Comparison of ENCODE assay signal across 11 cellular contexts in the genomic region with DNA sequence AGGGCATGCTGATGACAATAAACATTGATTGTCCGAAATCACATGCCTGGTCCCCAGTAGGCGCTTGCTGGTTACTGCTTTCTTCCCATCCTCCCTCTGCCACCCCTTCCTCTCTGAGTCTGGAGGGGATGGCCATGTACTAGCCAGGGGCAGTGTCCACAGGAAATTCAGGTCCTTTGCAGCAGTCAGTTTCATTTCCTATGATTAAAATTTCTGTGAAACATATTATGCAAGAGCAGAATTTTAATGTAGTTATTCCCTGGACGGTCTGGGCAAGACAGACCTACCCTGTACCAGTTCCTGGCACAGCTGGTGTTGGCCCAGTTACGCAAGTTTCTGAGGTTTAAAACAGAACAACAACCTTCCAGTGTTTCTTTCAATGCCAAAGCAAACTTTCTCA. TPM values are rescaled to one million over a fixed set of nuclear protein-coding genes. Genes with fewer than 3 reads are reported as not detected.
DNase-seq lines count a peak whose midpoint lies in the region; ATAC-seq, FAIRE-seq and TF ChIP-seq lines count a peak whose summit lies in the region.
"Had no signal": no experiment of that assay in that cellular context is flagged by ENCODE, and none has a peak within 500 bp of the region (broad histone marks: within the 10 kb centered on the region; RNA-seq: fewer than 3 reads in every experiment).

No MANE protein-coding gene starts in this region.

- no peaks in the 10 kb centered on the region for H3K36me3 ChIP-seq in heart right ventricle
- H3K36me3 ChIP-seq in prostate gland: no peaks in the 10 kb centered on the region
- H3K36me3 ChIP-seq in mesenchymal stem cell (ENCODE audit: control insufficient read depth in 1 of 2, insufficient read depth in 2 of 2, low read depth in 1 of 2, low read length in 2 of 2): no peaks in the 10 kb centered on the region

- H3K4me3 ChIP-seq in heart right ventricle (peak overlapping the region in 1 of 10 donors; percentile 22), prostate gland (no peak overlapping the region), mesenchymal stem cell (ENCODE audit: insufficient read depth in 1 of 2, low read depth in 1 of 2, low read length in 2 of 2) (no peak overlapping the region)

- peak; percentile 34 to 65 (median 46) for ATAC-seq in heart right ventricle

- H3K9me3 Mint-ChIP-seq in immature natural killer cell: no peaks in the 10 kb centered on the region

- H2BK15ac ChIP-seq in mesenchymal stem cell (ENCODE audit: low read depth, poor library complexity, severe bottlenecking): no peak overlapping the region

- intact Hi-C loops in heart right ventricle (cut with DNase I) (no loop called here), prostate gland (cut with DNase I) (no loop called here)

- peak; percentile 33 for DNase-seq in GF-D8 (lab: John Stamatoyannopoulos, UW)
- peak; percentile 85 for DNase-seq in amniotic epithelial cell (ENCODE audit: low read depth)
- DNase-seq in heart right ventricle: no peak
- DNase-seq in prostate gland (ENCODE audit: low spot score): peak; percentile 77
- no peak for DNase-seq in immature natural killer cell
- no peak for DNase-seq in inferior parietal cortex (ENCODE audit: extremely low spot score)
- no peak for DNase-seq in mesenchymal stem cell
- DNase-seq in D721Med (ENCODE audit: insufficient read length, low spot score): no peak
- DNase-seq: activated T-cell treated with anti-CD3 and anti-CD28 coated beads, Interleukin-2, amount 50 U/mL, for 1 hour; GDM1; stimulated activated naive CD4-positive, alpha-beta T cell treated with Interleukin-2 at 50 U/mL for 16 hours had no signal

- H2AFZ ChIP-seq in mesenchymal stem cell (ENCODE audit: low read depth, low read length): no peak overlapping the region

- no peak overlapping the region for H2BK5ac ChIP-seq in mesenchymal stem cell (ENCODE audit: low read depth, low read length, poor library complexity, severe bottlenecking)

- H3K79me1 ChIP-seq in mesenchymal stem cell (replicated peaks; ENCODE audit: low read length, poor library complexity, severe bottlenecking): no peaks in the 10 kb centered on the region

- H3K4ac ChIP-seq in mesenchymal stem cell (ENCODE audit: low read depth in 1 of 2, low read length in 2 of 2): no peak overlapping the region

- TF ChIP-seq POLR2A in prostate gland (IDR thresholded peaks at IDR 0.05): no peak

- peaks cover 17 to 18% of the 10 kb centered on the region in 2 donors for H3K4me1 Mint-ChIP-seq in immature natural killer cell

- WGBS in heart right ventricle, 2 donors: 67 to 77% methylated on average over 4 of the region's 4 CpGs
- WGBS in prostate gland: 68% methylated on average over 4 of the region's 4 CpGs
- 92% methylated on average over 4 of the region's 4 CpGs for WGBS in mesenchymal stem cell

- FAIRE-seq in D721Med (lab: Jason Lieb, UNC): no peak

- H4K8ac ChIP-seq in mesenchymal stem cell (ENCODE audit: low read length): no peak overlapping the region

- H3K27ac ChIP-seq in heart right ventricle (peak overlapping the region in 4 of 10 donors; percentile 26 to 94 (median 36)), prostate gland (no peak overlapping the region), mesenchymal stem cell (ENCODE audit: low read length, poor library complexity, severe bottlenecking) (no peak overlapping the region)

- H3K27ac Mint-ChIP-seq in immature natural killer cell: no peak overlapping the region

- H3K27me3 Mint-ChIP-seq in immature natural killer cell (ENCODE audit: low read depth in 3 of 3): peaks cover 2 to 9% (median 3%) of the 10 kb centered on the region in 3 donors

- no peak overlapping the region for H3K4me2 ChIP-seq in mesenchymal stem cell (ENCODE audit: low read length, poor library complexity, severe bottlenecking)

- no peak overlapping the region for H2BK120ac ChIP-seq in mesenchymal stem cell (ENCODE audit: low read depth, low read length)

- H4K91ac ChIP-seq in mesenchymal stem cell (ENCODE audit: low read length): no peak overlapping the region

- no peak overlapping the region for H3K9ac ChIP-seq in mesenchymal stem cell (ENCODE audit: low read length)

- H3K27me3 ChIP-seq in heart right ventricle (peaks cover 0 to 5% (median 0%) of the 10 kb centered on the region in 7 donors), prostate gland (replicated peaks; ENCODE audit: insufficient read depth) (no peaks in the 10 kb centered on the region), mesenchymal stem cell (ENCODE audit: control insufficient read depth in 1 of 2, insufficient read depth in 1 of 2, low read length in 2 of 2) (no peaks in the 10 kb centered on the region)

- no peaks in the 10 kb centered on the region for H3K9me3 ChIP-seq in heart right ventricle
- H3K9me3 ChIP-seq in prostate gland: no peaks in the 10 kb centered on the region
- no peaks in the 10 kb centered on the region for H3K9me3 ChIP-seq in mesenchymal stem cell (ENCODE audit: control insufficient read depth, low read length)

- H3K23ac ChIP-seq in mesenchymal stem cell (ENCODE audit: low read length in 2 of 2): no peak overlapping the region

- H3K18ac ChIP-seq in mesenchymal stem cell (ENCODE audit: low read depth in 1 of 2, low read length in 2 of 2): no peak overlapping the region

- TF ChIP-seq CTCF in heart right ventricle (IDR thresholded peaks at IDR 0.05): no peak
- no peak for TF ChIP-seq CTCF in prostate gland (IDR thresholded peaks at IDR 0.05)
- no peak for TF ChIP-seq CTCF in D721Med (IDR thresholded peaks at IDR 0.05; ENCODE audit: insufficient read depth, missing control alignments)

- peaks cover 0 to 84% (median 8%) of the 10 kb centered on the region in 9 donors for H3K4me1 ChIP-seq in heart right ventricle
- H3K4me1 ChIP-seq in prostate gland (replicated peaks): no peaks in the 10 kb centered on the region
- H3K4me1 ChIP-seq in mesenchymal stem cell (ENCODE audit: control insufficient read depth, insufficient read depth, low read depth, low read length): peaks cover 4% of the 10 kb centered on the region

- peaks cover 0 to 3% (median 0%) of the 10 kb centered on the region in 3 donors for H3K36me3 Mint-ChIP-seq in immature natural killer cell

- no peak overlapping the region for H3K14ac ChIP-seq in mesenchymal stem cell (ENCODE audit: low read length in 2 of 2)

- no peak overlapping the region for H2BK12ac ChIP-seq in mesenchymal stem cell (ENCODE audit: low read length in 2 of 2)

- H3K4me3 Mint-ChIP-seq in immature natural killer cell: no peak overlapping the region

- H2AK5ac ChIP-seq in mesenchymal stem cell (ENCODE audit: low read length, severe bottlenecking): no peak overlapping the region

RNA-seq across cellular contexts. Expression of a gene that starts 28.2 kb away (rescaled TPM):
- total RNA-seq in heart right ventricle: 10 to 100 TPM in 1 of 10 donors, 1 to 10 TPM in 7, under 1 TPM in 2; 0.60 to 18.2 (median 3.3) TPM
- polyA plus RNA-seq in heart right ventricle: 1 to 10 TPM; 2.6 to 3.1 TPM
- 1 to 10 TPM; 5.5 to 8.9 TPM for total RNA-seq in prostate gland
- polyA plus RNA-seq in immature natural killer cell: 1 to 10 TPM in 2 of 3 donors, under 1 TPM in 1; 0.48 to 2.6 (median 1.5) TPM
- polyA plus RNA-seq in mesenchymal stem cell (2013, experiment 1 of 2): 0.06 TPM
- 0.05 TPM for polyA plus RNA-seq in mesenchymal stem cell (2013, experiment 2 of 2)

Comparison
In these comparisons a context has a peak if more than half of its experiments do, and no peak if none do; other contexts are left out.
1. DNase-seq: peak in GF-D8 (single experiment), amniotic epithelial cell (single experiment) and prostate gland (single experiment); none in heart right ventricle (0 of 2), immature natural killer cell (0 of 3), inferior parietal cortex (single experiment), mesenchymal stem cell (single experiment) and D721Med (single experiment).